In the genomic region with DNA sequence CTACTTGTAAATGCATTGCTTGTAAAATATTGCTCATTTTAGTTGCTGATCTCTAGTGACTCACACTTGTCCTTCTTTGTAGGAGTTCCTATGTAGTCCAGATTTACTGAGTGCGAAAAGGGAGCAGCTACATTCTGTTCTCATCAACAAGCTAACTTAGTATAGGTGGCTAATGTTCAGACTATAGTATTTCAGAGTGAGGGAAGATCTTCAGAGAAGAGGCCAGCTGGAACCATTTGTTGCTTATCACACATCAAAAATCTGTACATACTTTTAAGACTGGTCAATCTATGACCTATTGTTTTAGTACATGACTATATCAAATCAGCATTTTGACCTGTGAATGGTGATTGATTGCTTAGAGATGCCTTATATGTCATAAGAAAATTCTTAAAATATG, we compare ENCODE assay signal across 20 cellular contexts.
DNase-seq lines count a peak whose midpoint lies in the region; ATAC-seq and TF ChIP-seq lines count a peak whose summit lies in the region.
"Had no signal": no experiment of that assay in that cellular context is flagged by ENCODE, and none has a peak within 500 bp of the region (broad histone marks: within the 10 kb centered on the region; RNA-seq: fewer than 3 reads in every experiment).

No MANE protein-coding gene starts in this region.

- no peaks in the 10 kb centered on the region for H3K27me3 ChIP-seq in ACC112 (ENCODE audit: insufficient read depth, low read length)
- H3K27me3 ChIP-seq in mammary epithelial cell (ENCODE audit: insufficient read depth, low read length), result no peaks in the 10 kb centered on the region
- H3K27me3 ChIP-seq: hepatocyte had no signal

- no peaks in the 10 kb centered on the region for H3K9me3 ChIP-seq in mammary epithelial cell (replicated peaks; ENCODE audit: insufficient read depth, low read length)
- H3K9me3 ChIP-seq: thoracic aorta had no signal

- no peaks in the 10 kb centered on the region for H4K20me1 ChIP-seq in mammary epithelial cell (ENCODE audit: insufficient read depth, low read length)

- 8% methylated on average over 1 of the region's 1 CpG for WGBS in mammary epithelial cell (ENCODE audit: low coverage, missing lambda C conversion rate)

- no peak for TF ChIP-seq CTCF in mammary epithelial cell (conservative IDR thresholded peaks at IDR 0.05 in 1 of 2, IDR thresholded peaks at IDR 0.05 in 1 of 2; ENCODE audit: extremely low read depth in 1 of 2, insufficient read depth in 1 of 2, low read depth in 1 of 2, low read length in 2 of 2)

- dilution Hi-C loops in mammary epithelial cell (cut with HindIII; ENCODE audit: low sequenced_read_pairs), result no loop called here

- peak overlapping the region; percentile 46 for H3K4me2 ChIP-seq in mammary epithelial cell (ENCODE audit: insufficient read depth, low read depth, low read length)
- H3K4me2 ChIP-seq: GM23338, hepatocyte had no signal

- peak overlapping the region; percentile 71 for H3K27ac ChIP-seq in ACC112 (ENCODE audit: low read depth, low read length)
- H3K27ac ChIP-seq in mammary epithelial cell (ENCODE audit: insufficient read depth, low read depth, low read length), result peak overlapping the region; percentile 89
- H3K27ac ChIP-seq: C4-2B, hepatocyte, thoracic aorta had no signal

- no peak for ATAC-seq in GM21529 (IDR thresholded peaks at IDR 0.05; ENCODE audit: unreplicated experiment)
- ATAC-seq: GM23338, T-helper 17 cell had no signal

- peaks cover 35% of the 10 kb centered on the region for H3K4me1 ChIP-seq in ACC112 (ENCODE audit: control insufficient read depth, insufficient read depth, low read length, unreplicated experiment)
- H3K4me1 ChIP-seq in mammary epithelial cell (ENCODE audit: insufficient read depth, low read length), result peaks cover 38% of the 10 kb centered on the region

- in situ Hi-C loops in mammary epithelial cell (cut with MboI; ENCODE audit: low sequenced_read_pairs in 2 of 2), result no loop called here

- no peak overlapping the region for H2AFZ ChIP-seq in ACC112 (ENCODE audit: low read length, unreplicated experiment)
- H2AFZ ChIP-seq in mammary epithelial cell (ENCODE audit: low read depth, low read length), result no peak overlapping the region
- H2AFZ ChIP-seq: GM23338, hepatocyte had no signal

- peak overlapping the region; percentile 24 for H3K9ac ChIP-seq in mammary epithelial cell (ENCODE audit: insufficient read depth, low read length)

- BruUV-seq in mammary epithelial cell (replicated peaks; lab: Mats Ljungman, UMichigan), result no TSS peak

- H3K79me2 ChIP-seq in ACC112 (ENCODE audit: control insufficient read depth, insufficient read depth, low read length, unreplicated experiment), result no peaks in the 10 kb centered on the region
- H3K79me2 ChIP-seq in mammary epithelial cell (ENCODE audit: insufficient read depth, low read length), result no peaks in the 10 kb centered on the region
- H3K79me2 ChIP-seq: hepatocyte had no signal

- intact Hi-C loops in mammary epithelial cell (cut with micrococcal nuclease), result no loop called here

- H3K36me3 ChIP-seq in ACC112 (ENCODE audit: insufficient read depth, low read length), result no peaks in the 10 kb centered on the region
- H3K36me3 ChIP-seq in mammary epithelial cell (ENCODE audit: insufficient read depth, low read length), result no peaks in the 10 kb centered on the region
- H3K36me3 ChIP-seq: thoracic aorta had no signal

- CTCF ChIA-PET in mammary epithelial cell (lab: Charles Lee; ENCODE audit: low non-redundant PET), result no interaction called here

- DNase-seq in M059J (ENCODE audit: low read depth) (peak; percentile 22), mammary epithelial cell (peak; percentile 80), kidney glomerular epithelial cell (lab: John Stamatoyannopoulos, UW) (peak; percentile 27), 8988T (no peak), midbrain (lab: John Stamatoyannopoulos, UW) (no peak)
- no peak for DNase-seq in activated T-cell treated with anti-CD3 and anti-CD28 coated beads, Interleukin-2, amount 50 U/mL, for 1 hour
- DNase-seq: activated CD4-positive, alpha-beta memory T cell treated with anti-CD3 and anti-CD28 coated beads for 36 hours; activated naive CD4-positive, alpha-beta T cell treated with anti-CD3 and anti-CD28 coated beads for 36 hours; DMS153; MM.1S; NCI-H1694 treated with DMSO at 0.1 percent for 48 hours; NCI-H446; SHP77 treated with DMSO at 0.1 percent for 48 hours; T-helper 17 cell had no signal

- H3K4me3 ChIP-seq in ACC112 (ENCODE audit: low read depth, low read length), result no peak overlapping the region
- no peak overlapping the region for H3K4me3 ChIP-seq in mammary epithelial cell (replicated peaks in 1 of 3; ENCODE audit: insufficient read depth in 1 of 3, low read depth in 2 of 3, low read length in 3 of 3)
- H3K4me3 ChIP-seq: GM23338, hepatocyte, thoracic aorta had no signal

Comparison
In these comparisons a context has a peak if more than half of its experiments do, and no peak if none do; other contexts are left out.
1. DNase-seq: peak in M059J (single experiment), mammary epithelial cell (single experiment) and kidney glomerular epithelial cell (single experiment); none in activated T-cell treated with anti-CD3 and anti-CD28 coated beads, Interleukin-2, amount 50 U/mL, for 1 hour (single experiment), 8988T (single experiment) and midbrain (single experiment).